8 cellular contexts compared by ENCODE assay signal in genomic region chr10:72273410-72274212, GRCh38. TPM values are rescaled to one million over a fixed set of nuclear protein-coding genes. Genes with fewer than 3 reads are reported as not detected.
DNase-seq lines count a peak whose midpoint lies in the region; ATAC-seq and TF ChIP-seq lines count a peak whose summit lies in the region.

TSS of gene DDIT4 (plus strand) at chr10:72273924. CDS start at chr10:72274217, 293 bp downstream.

- peak within 1 kb of the TSS; percentile 99 for H3K27ac Mint-ChIP-seq in activated T-helper 17 cell treated with anti-CD3 and anti-CD28 coated beads, Interleukin-2, amount 50 U/mL, for 72 hours
- H3K27ac Mint-ChIP-seq in naive thymus-derived CD8-positive, alpha-beta T cell = peak within 1 kb of the TSS; percentile 89 to 99 (median 96)

- H4K20me1 ChIP-seq in fibroblast of lung (ENCODE audit: control insufficient read depth, extremely low read depth, insufficient read depth, low read length) = no peaks in the 10 kb centered on the region

- TF ChIP-seq CTCF in LNCaP clone FGC (IDR thresholded peaks at IDR 0.05; ENCODE audit: control insufficient read depth, extremely low read depth, insufficient read depth) (no peak), RWPE1 (conservative IDR thresholded peaks at IDR 0.05; ENCODE audit: low read depth) (no peak), fibroblast of lung (conservative IDR thresholded peaks at IDR 0.05 in 1 of 2, IDR thresholded peaks at IDR 0.05 in 1 of 2; ENCODE audit: low read depth in 1 of 2, low read length in 2 of 2) (no peak)

- CTCF ChIA-PET in RWPE1 (lab: Yijun Ruan, JAX) = interaction anchor here (0.6 to 3.8 kb wide), 7 partner anchors 13 to 1807 kb away, joined by 3 to 16 read pairs (median 5); no protein-coding TSS in a partner anchor

- peaks cover 11% of the 10 kb centered on the region for H3K4me1 ChIP-seq in fibroblast of lung (ENCODE audit: control insufficient read depth, extremely low read depth, insufficient read depth, low read length)

- H3K36me3 ChIP-seq in fibroblast of lung (ENCODE audit: control insufficient read depth, insufficient read depth, low read length) = peaks cover 10% of the 10 kb centered on the region

- H3K9me3 Mint-ChIP-seq in activated T-helper 17 cell treated with anti-CD3 and anti-CD28 coated beads, Interleukin-2, amount 50 U/mL, for 72 hours = no peaks in the 10 kb centered on the region
- no peaks in the 10 kb centered on the region for H3K9me3 Mint-ChIP-seq in naive thymus-derived CD8-positive, alpha-beta T cell

- peak; percentile 81 for ATAC-seq in activated T-helper 17 cell treated with anti-CD3 and anti-CD28 coated beads, Interleukin-2, amount 50 U/mL, for 72 hours (replicated peaks)
- peak; percentile 92 to 93 for ATAC-seq in naive thymus-derived CD8-positive, alpha-beta T cell

- DNase-seq in Daoy (ENCODE audit: low read depth) (peak; percentile 98), GOT3 (lab: John Stamatoyannopoulos, UW) (peak; percentile 96), LNCaP clone FGC (ENCODE audit: low read depth) (peak; percentile 98), RWPE1 (ENCODE audit: low spot score) (peak; percentile 100), fibroblast of lung (ENCODE audit: low read depth in 2 of 2) (peak; percentile 99 to 100)
- DNase-seq in naive thymus-derived CD8-positive, alpha-beta T cell = peak; percentile 93 to 98 (median 97)
- peak; percentile 92 to 98 (median 94) for DNase-seq in stimulated activated naive CD4-positive, alpha-beta T cell (lab: John Stamatoyannopoulos, UW)

- H3K27ac ChIP-seq in RWPE1 (peak within 1 kb of the TSS; percentile 100), fibroblast of lung (ENCODE audit: insufficient read depth, low read length) (peak within 1 kb of the TSS; percentile 88)

- H3K79me2 ChIP-seq in fibroblast of lung (ENCODE audit: control insufficient read depth, insufficient read depth, low read length) = peaks cover 20% of the 10 kb centered on the region

- peak within 1 kb of the TSS; percentile 84 for H3K9ac ChIP-seq in fibroblast of lung (ENCODE audit: insufficient read depth, low read length)

- peaks cover 55% of the 10 kb centered on the region for H3K36me3 Mint-ChIP-seq in activated T-helper 17 cell treated with anti-CD3 and anti-CD28 coated beads, Interleukin-2, amount 50 U/mL, for 72 hours (ENCODE audit: low read depth)
- H3K36me3 Mint-ChIP-seq in naive thymus-derived CD8-positive, alpha-beta T cell = peaks cover 16 to 28% (median 21%) of the 10 kb centered on the region in 3 donors

- peaks cover 13% of the 10 kb centered on the region for H3K4me1 Mint-ChIP-seq in activated T-helper 17 cell treated with anti-CD3 and anti-CD28 coated beads, Interleukin-2, amount 50 U/mL, for 72 hours
- H3K4me1 Mint-ChIP-seq in naive thymus-derived CD8-positive, alpha-beta T cell = peaks cover 28 to 61% (median 55%) of the 10 kb centered on the region in 4 donors

- peak within 1 kb of the TSS; percentile 99 for H3K4me3 Mint-ChIP-seq in activated T-helper 17 cell treated with anti-CD3 and anti-CD28 coated beads, Interleukin-2, amount 50 U/mL, for 72 hours
- peak within 1 kb of the TSS; percentile 94 to 100 (median 98) for H3K4me3 Mint-ChIP-seq in naive thymus-derived CD8-positive, alpha-beta T cell

- H3K4me2 ChIP-seq in fibroblast of lung (ENCODE audit: extremely low read depth, insufficient read depth, low read length) = peak within 1 kb of the TSS; percentile 97

- H3K27me3 Mint-ChIP-seq in activated T-helper 17 cell treated with anti-CD3 and anti-CD28 coated beads, Interleukin-2, amount 50 U/mL, for 72 hours = no peaks in the 10 kb centered on the region
- no peaks in the 10 kb centered on the region for H3K27me3 Mint-ChIP-seq in naive thymus-derived CD8-positive, alpha-beta T cell

- no peaks in the 10 kb centered on the region for H3K9me3 ChIP-seq in fibroblast of lung (ENCODE audit: control insufficient read depth, insufficient read depth, low read depth, low read length)

- H2AFZ ChIP-seq in fibroblast of lung (ENCODE audit: low read length) = peak within 1 kb of the TSS; percentile 48

- H3K4me3 ChIP-seq in LNCaP clone FGC (ENCODE audit: low read depth, low read length) (peak within 1 kb of the TSS; percentile 97), fibroblast of lung (replicated peaks in 1 of 4; ENCODE audit: control extremely low read depth in 1 of 4, insufficient read depth in 1 of 4, low read depth in 3 of 4, low read length in 4 of 4) (peak within 1 kb of the TSS; percentile 60 to 98 (median 94))

- H3K27me3 ChIP-seq in fibroblast of lung (ENCODE audit: control insufficient read depth, insufficient read depth, low read length) = no peaks in the 10 kb centered on the region

- POLR2A ChIA-PET in RWPE1 (lab: Yijun Ruan, JAX; ENCODE audit: low non-redundant PET) = interaction anchor here (0.5 to 6.9 kb wide), 22 partner anchors 9 to 149 kb away, joined by 3 to 86 read pairs (median 4); no protein-coding TSS in a partner anchor
- POLR2A ChIA-PET in naive thymus-derived CD8-positive, alpha-beta T cell (lab: Charles Lee) = interaction anchor here (0.7 to 8.2 kb wide), 26 partner anchors 9 to 538 kb away, joined by 3 to 162 read pairs (median 6); partner anchors contain the start of genes ANAPC16, ASCC1, DNAJB12 and SPOCK2

RNA-seq across cellular contexts. Expression of gene DDIT4, which starts in this region (rescaled TPM):
- total RNA-seq in Daoy (2014; rRNA removed; shearing (Covaris generic)) = 12.8 and 14.5 TPM in 2 replicates
- total RNA-seq in activated T-helper 17 cell treated with anti-CD3 and anti-CD28 coated beads, Interleukin-2, amount 50 U/mL, for 72 hours = 1,000 to 10,000 TPM in 1 of 2 donors, 100 to 1,000 TPM in 1; 746 to 1,569 TPM
- total RNA-seq in fibroblast of lung = 662 and 712 TPM in 2 replicates
- polyA plus RNA-seq in fibroblast of lung = 26.3 and 51.3 TPM in 2 replicates
- polyA plus RNA-seq in fibroblast of lung (2012) = 41.9 and 71.5 TPM in 2 replicates
- polyA minus RNA-seq in fibroblast of lung (ENCODE audit: low replicate concordance) = 16.6 and 31.2 TPM in 2 replicates
- 10 to 100 TPM; 23.8 to 29.6 TPM for total RNA-seq in naive thymus-derived CD8-positive, alpha-beta T cell
- polyA plus RNA-seq in naive thymus-derived CD8-positive, alpha-beta T cell = 100 to 1,000 TPM in 2 of 3 donors, 10 to 100 TPM in 1; 68.0 to 190 (median 189) TPM

Comparison
In these comparisons a context has a peak if more than half of its experiments do, and no peak if none do; other contexts are left out.
1. Peak in every context shown above with its lines: DNase-seq, ATAC-seq, H3K4me3 ChIP-seq and H3K27ac ChIP-seq.
2. RNA of gene DDIT4 (total RNA-seq): 746 to 1,569 TPM in activated T-helper 17 cell treated with anti-CD3 and anti-CD28 coated beads, Interleukin-2, amount 50 U/mL, for 72 hours and 662 to 712 TPM in fibroblast of lung; 23.8 to 29.6 TPM in naive thymus-derived CD8-positive, alpha-beta T cell and 12.8 to 14.5 TPM in Daoy; every median in the first group is over 10 times any median in the second.